9 cellular contexts compared by ENCODE assay signal in genomic region chr10:89389254-89389653, GRCh38. TPM values are rescaled to one million over a fixed set of nuclear protein-coding genes. Genes with fewer than 3 reads are reported as not detected.
A peak's percentile ranks its signal among the peaks of the same experiment; 100 is the strongest.
DNase-seq lines count a peak whose midpoint lies in the region; ATAC-seq, FAIRE-seq and TF ChIP-seq lines count a peak whose summit lies in the region.
"Had no signal": no experiment of that assay in that cellular context is flagged by ENCODE, and none has a peak within 500 bp of the region (broad histone marks: within the 10 kb centered on the region; RNA-seq: fewer than 3 reads in every experiment).

No MANE protein-coding gene starts in this region.

- no peaks in the 10 kb centered on the region for H3K36me3 Mint-ChIP-seq in CD4-positive, alpha-beta memory T cell
- H3K36me3 Mint-ChIP-seq in astrocyte (ENCODE audit: low read depth, unreplicated experiment): peaks cover 4% of the 10 kb centered on the region

- no peak overlapping the region for H3K9ac ChIP-seq in astrocyte (ENCODE audit: low read length)

- no peaks in the 10 kb centered on the region for H3K36me3 ChIP-seq in CD4-positive, alpha-beta memory T cell (ENCODE audit: insufficient read depth, low read length)
- H3K36me3 ChIP-seq in HEK293 (ENCODE audit: control insufficient read depth in 2 of 2, insufficient read depth in 1 of 2, low read length in 2 of 2) (no peaks in the 10 kb centered on the region), astrocyte (ENCODE audit: insufficient read depth, low read length) (no peaks in the 10 kb centered on the region)

- POLR2A ChIA-PET in CD4-positive, alpha-beta memory T cell (lab: Charles Lee; ENCODE audit: partially characterized antibody): interaction anchor here (1.0 kb wide), 1 partner anchor 87 kb away, joined by 5 read pairs; the partner anchor contains the start of gene IFIT2
- POLR2A ChIA-PET in HEK293 (lab: Yijun Ruan, JAX): no interaction called here

- TF ChIP-seq CTCF in HEK293 (tag by site-specific recombination; IDR thresholded peaks at IDR 0.05) (0 out of 2 replicates have a peak, but pooled peaks have one; percentile 28), astrocyte (IDR thresholded peaks at IDR 0.05; ENCODE audit: insufficient read depth, low read depth, low read length) (peak; percentile 20)

- no peak overlapping the region for H3K4me2 ChIP-seq in astrocyte (ENCODE audit: low read length)

- FAIRE-seq in astrocyte (lab: Jason Lieb, UNC): no peak
- FAIRE-seq in urothelium cell line (lab: Jason Lieb, UNC): no peak

- no peak overlapping the region for H3K27ac Mint-ChIP-seq in CD4-positive, alpha-beta memory T cell
- no peak overlapping the region for H3K27ac Mint-ChIP-seq in astrocyte (ENCODE audit: unreplicated experiment)
- H3K27ac Mint-ChIP-seq: activated CD4-positive, alpha-beta memory T cell treated with anti-CD3 and anti-CD28 coated beads, Interleukin-2, amount 10 ng/mL, durations not matched to agents 7 days and 5 days had no signal

- H3K27ac ChIP-seq in CD4-positive, alpha-beta memory T cell (ENCODE audit: low read depth, low read length): no peak overlapping the region
- H3K27ac ChIP-seq in HEK293 (ENCODE audit: extremely low read depth, low read depth, low read length) (no peak overlapping the region), astrocyte (ENCODE audit: low read depth, low read length) (no peak overlapping the region)

- no peak overlapping the region for H3K4me3 ChIP-seq in CD4-positive, alpha-beta memory T cell (ENCODE audit: low read length in 2 of 2)
- H3K4me3 ChIP-seq in HEK293 (ENCODE audit: low read depth, low read length) (no peak overlapping the region), astrocyte (ENCODE audit: insufficient read depth, low read depth, low read length) (no peak overlapping the region)

- CTCF ChIA-PET in CD4-positive, alpha-beta memory T cell (lab: Charles Lee; ENCODE audit: partially characterized antibody): interaction anchor here (1.1 to 2.6 kb wide), 8 partner anchors 10 to 172 kb away, joined by 3 to 8 read pairs (median 5); partner anchors contain the start of genes IFIT5 and LIPA
- CTCF ChIA-PET in HEK293 (lab: Yijun Ruan, JAX): interaction anchor here (0.6 to 2.3 kb wide), 10 partner anchors 20 to 1469 kb away, joined by 3 to 8 read pairs (median 4); partner anchors contain the start of genes HTR7 and LIPA

- H3K27me3 ChIP-seq in CD4-positive, alpha-beta memory T cell (ENCODE audit: insufficient read depth, low read length): no peaks in the 10 kb centered on the region
- no peaks in the 10 kb centered on the region for H3K27me3 ChIP-seq in astrocyte (ENCODE audit: insufficient read depth, low read length)

- no peaks in the 10 kb centered on the region for H3K9me3 ChIP-seq in CD4-positive, alpha-beta memory T cell (ENCODE audit: control insufficient read depth in 1 of 2, low read length in 2 of 2)
- H3K9me3 ChIP-seq in HEK293 (ENCODE audit: control insufficient read depth, insufficient read depth, low read depth, low read length) (no peaks in the 10 kb centered on the region), astrocyte (ENCODE audit: insufficient read depth, low read depth, low read length) (no peaks in the 10 kb centered on the region)

- H3K79me2 ChIP-seq in astrocyte (ENCODE audit: insufficient read depth, low read length): no peaks in the 10 kb centered on the region

- ATAC-seq in GM21367 (IDR thresholded peaks at IDR 0.05; ENCODE audit: unreplicated experiment): no peak

- no peaks in the 10 kb centered on the region for H4K20me1 ChIP-seq in astrocyte (ENCODE audit: insufficient read depth, low read length)

- intact Hi-C loops in CD4-positive, alpha-beta memory T cell (cut with micrococcal nuclease): loop anchor here (1.0 kb wide), 1 partner anchor 172 kb away; no protein-coding TSS in a partner anchor

- H3K4me1 ChIP-seq in CD4-positive, alpha-beta memory T cell (ENCODE audit: insufficient read depth, low read length): peaks cover 21% of the 10 kb centered on the region
- H3K4me1 ChIP-seq in HEK293 (ENCODE audit: control insufficient read depth, insufficient read depth, low read length) (0 out of 2 replicates have a peak, but pooled peaks cover 4% of the 10 kb centered on the region), astrocyte (ENCODE audit: insufficient read depth, low read length) (peaks cover 11% of the 10 kb centered on the region)

- H3K4me1 Mint-ChIP-seq in CD4-positive, alpha-beta memory T cell: peaks cover 10 to 27% (median 15%) of the 10 kb centered on the region in 4 donors
- peaks cover 16% of the 10 kb centered on the region for H3K4me1 Mint-ChIP-seq in astrocyte (ENCODE audit: low read depth, unreplicated experiment)

- DNase-seq in CD4-positive, alpha-beta memory T cell: peak in 3 of 5 donors; percentile 13 to 29 (median 18)
- DNase-seq in astrocyte (ENCODE audit: low read depth): peak; percentile 18
- peak; percentile 16 to 32 for DNase-seq in lung microvascular endothelial cell (ENCODE audit: low read depth in 2 of 2)
- no peak for DNase-seq in urothelium cell line (ENCODE audit: low spot score)
- DNase-seq in activated gamma-delta T cell treated with Interleukin-2 at 50 U/mL for 16 hours: no peak
- DNase-seq in NCI-H526 treated with DMSO at 0.1 percent for 48 hours (lab: John Stamatoyannopoulos, UW): no peak
- DNase-seq: activated CD4-positive, alpha-beta memory T cell treated with anti-CD3 and anti-CD28 coated beads, Interleukin-2, amount 10 ng/mL, durations not matched to agents 7 days and 5 days had no signal

- no peak overlapping the region for H3K4me3 Mint-ChIP-seq in CD4-positive, alpha-beta memory T cell
- no peak overlapping the region for H3K4me3 Mint-ChIP-seq in astrocyte (ENCODE audit: unreplicated experiment)
- H3K4me3 Mint-ChIP-seq: activated CD4-positive, alpha-beta memory T cell treated with anti-CD3 and anti-CD28 coated beads, Interleukin-2, amount 10 ng/mL, durations not matched to agents 7 days and 5 days had no signal

- H3K27me3 Mint-ChIP-seq in CD4-positive, alpha-beta memory T cell: no peaks in the 10 kb centered on the region
- H3K27me3 Mint-ChIP-seq in astrocyte (ENCODE audit: low read depth, unreplicated experiment): no peaks in the 10 kb centered on the region

- peaks cover 0 to 2% (median 0%) of the 10 kb centered on the region in 8 donors for H3K9me3 Mint-ChIP-seq in CD4-positive, alpha-beta memory T cell
- no peaks in the 10 kb centered on the region for H3K9me3 Mint-ChIP-seq in astrocyte (ENCODE audit: unreplicated experiment)
- H3K9me3 Mint-ChIP-seq: activated CD4-positive, alpha-beta memory T cell treated with anti-CD3 and anti-CD28 coated beads, Interleukin-2, amount 10 ng/mL, durations not matched to agents 7 days and 5 days had no signal

- H2AFZ ChIP-seq in astrocyte (ENCODE audit: low read depth, low read length): no peak overlapping the region

TF ChIP-seq in HEK293, 187 proteins besides CTCF, POLR2A, EP300 and RAD21:
- TF ChIP-seq ZNF169 (tag by site-specific recombination; IDR thresholded peaks at IDR 0.05): no peak
- peak; percentile 58 for TF ChIP-seq ZNF654 (tag by site-specific recombination; IDR thresholded peaks at IDR 0.05; ENCODE audit: low read depth)
TF ChIP-seq in HEK293: peak in this region for 1.

RNA-seq across cellular contexts. Expression of gene IFIT1, which starts 3.2 kb away (rescaled TPM):
- total RNA-seq in CD4-positive, alpha-beta memory T cell: 1 to 10 TPM; 5.1 to 6.3 TPM
- 10 to 100 TPM in 1 of 2 donors, 1 to 10 TPM in 1; 4.3 to 15.2 TPM for polyA plus RNA-seq in CD4-positive, alpha-beta memory T cell
- total RNA-seq in astrocyte (335 and 375 TPM in 2 replicates), lung microvascular endothelial cell (0.20 and 0.87 TPM in 2 replicates)

RNA-seq across cellular contexts. Expression of gene IFIT1B, which starts 11.4 kb away (rescaled TPM):
- total RNA-seq in CD4-positive, alpha-beta memory T cell: not detected
- polyA plus RNA-seq in CD4-positive, alpha-beta memory T cell: not detected
- not detected in 2 replicates for total RNA-seq in astrocyte
- not detected in 2 replicates for total RNA-seq in lung microvascular endothelial cell

RNA-seq across cellular contexts. Expression of gene IFIT5, which starts 25.1 kb away (rescaled TPM):
- 10 to 100 TPM; 24.6 to 25.6 TPM for total RNA-seq in CD4-positive, alpha-beta memory T cell
- 10 to 100 TPM; 12.2 to 13.6 TPM for polyA plus RNA-seq in CD4-positive, alpha-beta memory T cell
- total RNA-seq in astrocyte: 42.9 and 44.7 TPM in 2 replicates
- total RNA-seq in lung microvascular endothelial cell: 6.3 and 7.7 TPM in 2 replicates

Comparison
In these comparisons a context has a peak if more than half of its experiments do, and no peak if none do; other contexts are left out.
1. DNase-seq: peak in CD4-positive, alpha-beta memory T cell (3 of 5), astrocyte (single experiment) and lung microvascular endothelial cell (2 of 2); none in urothelium cell line (single experiment), activated gamma-delta T cell treated with Interleukin-2 at 50 U/mL for 16 hours (single experiment) and NCI-H526 treated with DMSO at 0.1 percent for 48 hours (single experiment).
2. RNA of gene IFIT1, which starts 3.2 kb away (total RNA-seq): 335 to 375 TPM in astrocyte; 5.1 to 6.3 TPM in CD4-positive, alpha-beta memory T cell and 0.20 to 0.87 TPM in lung microvascular endothelial cell; every median in the first group is over 10 times any median in the second.